Comparison of ENCODE assay signal across 17 cellular contexts in the genomic region with DNA sequence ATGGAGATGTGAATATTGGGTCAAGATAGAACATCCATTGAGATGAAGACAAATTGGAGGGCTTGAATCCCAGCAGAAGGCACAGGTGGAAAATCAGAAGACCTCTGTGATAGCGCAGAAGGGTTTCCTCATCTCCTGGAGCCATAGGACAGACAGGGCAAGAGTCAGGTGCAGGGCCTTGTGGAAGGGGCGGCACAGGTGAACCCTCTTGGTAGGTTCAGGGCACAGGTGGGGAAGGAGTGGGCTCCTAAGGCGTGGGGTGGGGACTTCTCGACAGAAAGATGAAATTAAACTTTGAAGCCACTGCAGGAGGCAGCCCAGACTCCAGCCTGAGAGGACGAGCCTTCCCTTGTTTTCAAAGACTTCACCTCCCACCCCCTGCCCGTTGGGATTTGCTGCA. TPM values are rescaled to one million over a fixed set of nuclear protein-coding genes. Genes with fewer than 3 reads are reported as not detected.
DNase-seq lines count a peak whose midpoint lies in the region; ATAC-seq and TF ChIP-seq lines count a peak whose summit lies in the region.
"Had no signal": no experiment of that assay in that cellular context is flagged by ENCODE, and none has a peak within 500 bp of the region (broad histone marks: within the 10 kb centered on the region; RNA-seq: fewer than 3 reads in every experiment).

No MANE protein-coding gene starts in this region.

- no peak overlapping the region for H4K8ac ChIP-seq in IMR-90 (ENCODE audit: low read depth in 2 of 2, low read length in 2 of 2)

- H3K9me3 Mint-ChIP-seq in MCF 10A (ENCODE audit: unreplicated experiment), result no peaks in the 10 kb centered on the region

- no peak for ATAC-seq in IMR-90 (ENCODE audit: low read depth)
- no peak for ATAC-seq in HG03457 (IDR thresholded peaks at IDR 0.05; ENCODE audit: unreplicated experiment)
- ATAC-seq: CD8-positive, alpha-beta T cell; HCT116 had no signal

- in situ Hi-C loops in IMR-90 (cut with MboI; ENCODE audit: low sequenced_read_pairs), result no loop called here

- no peaks in the 10 kb centered on the region for H3K36me3 Mint-ChIP-seq in MCF 10A (ENCODE audit: insufficient read depth, unreplicated experiment)
- H3K36me3 Mint-ChIP-seq: CD8-positive, alpha-beta T cell had no signal

- no peak overlapping the region for H2AK5ac ChIP-seq in IMR-90 (ENCODE audit: low read depth, low read length)

- no peak overlapping the region for H3K4me3 Mint-ChIP-seq in MCF 10A (ENCODE audit: unreplicated experiment)
- H3K4me3 Mint-ChIP-seq: CD14-positive monocyte; CD8-positive, alpha-beta T cell; HFFc6 had no signal

- H3K4me1 Mint-ChIP-seq in MCF 10A (ENCODE audit: insufficient read depth, unreplicated experiment), result peaks cover 18% of the 10 kb centered on the region

- no peak for TF ChIP-seq RAD21 in IMR-90 (IDR thresholded peaks at IDR 0.05; ENCODE audit: low read length)

- POLR2A ChIA-PET in MCF 10A (lab: Yijun Ruan, JAX) (no interaction called here), IMR-90 (lab: Charles Lee; ENCODE audit: unreplicated experiment) (no interaction called here)

- H4K91ac ChIP-seq in IMR-90 (ENCODE audit: insufficient read depth, low read depth, low read length), result no peak overlapping the region

- H2BK15ac ChIP-seq in IMR-90 (ENCODE audit: low read depth, low read length), result no peak overlapping the region

- no peak overlapping the region for H2AFZ ChIP-seq in IMR-90 (replicated peaks; ENCODE audit: low read length, poor library complexity)

- no peaks in the 10 kb centered on the region for H3K79me1 ChIP-seq in IMR-90 (ENCODE audit: low read depth in 1 of 2, low read length in 2 of 2)

- H3K18ac ChIP-seq in IMR-90 (ENCODE audit: low read depth, low read length), result no peak overlapping the region

- H3K14ac ChIP-seq in IMR-90 (replicated peaks; ENCODE audit: low read depth, low read length), result no peak overlapping the region

- no peak for TF ChIP-seq CTCF in breast epithelium (IDR thresholded peaks at IDR 0.05)
- no peak for TF ChIP-seq CTCF in MCF 10A (IDR thresholded peaks at IDR 0.05; ENCODE audit: unreplicated experiment)
- TF ChIP-seq CTCF in IMR-90 (conservative IDR thresholded peaks at IDR 0.05; ENCODE audit: low read depth, low read length), result no peak
- TF ChIP-seq CTCF in coronary artery (IDR thresholded peaks at IDR 0.05), result no peak

- H2BK20ac ChIP-seq in IMR-90 (ENCODE audit: low read depth, low read length), result no peak overlapping the region

- no peak overlapping the region for H3K56ac ChIP-seq in IMR-90 (ENCODE audit: extremely low read depth, insufficient read depth, low read length)

- H3K4me2 ChIP-seq in IMR-90 (ENCODE audit: low read depth, low read length), result no peak overlapping the region

- dilution Hi-C loops in IMR-90 (cut with HindIII; ENCODE audit: low sequenced_read_pairs, unreplicated experiment), result no loop called here

- H2BK120ac ChIP-seq in IMR-90 (ENCODE audit: low read depth, low read length), result no peak overlapping the region

- H3K4me3 ChIP-seq in breast epithelium (no peak overlapping the region), IMR-90 (ENCODE audit: insufficient read depth, low read depth, low read length) (no peak overlapping the region), coronary artery (no peak overlapping the region)

- peaks cover 12 to 14% of the 10 kb centered on the region in 2 donors for H3K4me1 ChIP-seq in breast epithelium
- no peaks in the 10 kb centered on the region; the same call in 1 of the 2 replicates for H3K4me1 ChIP-seq in IMR-90 (ENCODE audit: control insufficient read depth, insufficient read depth, low read length)
- H3K4me1 ChIP-seq: BE2C had no signal

- H3K9me1 ChIP-seq in IMR-90 (ENCODE audit: insufficient read depth, low read length), result no peaks in the 10 kb centered on the region

- H3K27me3 ChIP-seq in breast epithelium (peaks cover 0 to 2% of the 10 kb centered on the region in 2 donors), IMR-90 (ENCODE audit: control insufficient read depth, insufficient read depth, low read length) (peaks cover 9% of the 10 kb centered on the region; the same call in 1 of the 2 replicates)
- H3K27me3 ChIP-seq: BE2C had no signal

- WGBS in IMR-90 (ENCODE audit: extremely low coverage in 2 of 2, insufficient read length in 1 of 2), 2 experiments, result 100% methylated on average over 1 of the region's 6 CpGs; no CpG with 5 or more reads in 1 of the 2 experiments

- H3K27ac Mint-ChIP-seq in MCF 10A (ENCODE audit: low read depth, unreplicated experiment), result no peak overlapping the region
- H3K27ac Mint-ChIP-seq: CD8-positive, alpha-beta T cell; HFFc6 had no signal

- H3K27me3 Mint-ChIP-seq in MCF 10A (ENCODE audit: insufficient read depth, unreplicated experiment), result peaks cover 12% of the 10 kb centered on the region

- CTCF ChIA-PET in MCF 10A (lab: Yijun Ruan, JAX) (no interaction called here), IMR-90 (lab: Yijun Ruan, JAX) (no interaction called here)

- H3K9ac ChIP-seq in IMR-90 (ENCODE audit: low read depth, low read length), result no peak overlapping the region

- BruUV-seq in MCF 10A (replicated peaks; lab: Mats Ljungman, UMichigan) (no TSS peak), IMR-90 (replicated peaks; lab: Mats Ljungman, UMichigan) (no TSS peak)

- intact Hi-C loops in breast epithelium (cut with DNase I; ENCODE audit: low total_unique reads) (no loop called here), MCF 10A (cut with micrococcal nuclease) (no loop called here), IMR-90 (cut with micrococcal nuclease) (no loop called here), posterior vena cava (cut with DNase I) (no loop called here)

- H3K4ac ChIP-seq in IMR-90 (ENCODE audit: low read depth, low read length), result no peak overlapping the region

- peak; percentile 9 to 31 for DNase-seq in breast epithelium (ENCODE audit: low spot score in 2 of 2)
- DNase-seq in MCF 10A (ENCODE audit: unreplicated experiment), result no peak
- DNase-seq in IMR-90, result no peak
- peak; percentile 55 for DNase-seq in coronary artery (ENCODE audit: low spot score)
- DNase-seq in posterior vena cava (ENCODE audit: low spot score), result peak; percentile 26
- no peak for DNase-seq in cerebellum (ENCODE audit: low spot score)
- no peak for DNase-seq in NCI-H2107 treated with DMSO at 0.1 percent for 48 hours (lab: John Stamatoyannopoulos, UW; ENCODE audit: unreplicated experiment)
- DNase-seq: BE2C, Calu3, DMS79 treated with DMSO at 0.1 percent for 48 hours, GF-D8, GOT3, HFFc6 had no signal

- no peak overlapping the region for H4K5ac ChIP-seq in IMR-90 (ENCODE audit: low read depth, low read length)

- H3K23ac ChIP-seq in IMR-90 (ENCODE audit: low read depth, low read length), result no peak overlapping the region

- H2AK9ac ChIP-seq in IMR-90 (replicated peaks; ENCODE audit: low read depth, low read length, poor library complexity), result peak overlapping the region; percentile 50

- H3K36me3 ChIP-seq in breast epithelium, result no peaks in the 10 kb centered on the region
- no peaks in the 10 kb centered on the region for H3K36me3 ChIP-seq in IMR-90 (ENCODE audit: control insufficient read depth, insufficient read depth, low read length)
- H3K36me3 ChIP-seq: BE2C had no signal

- H2BK5ac ChIP-seq in IMR-90 (ENCODE audit: low read depth, low read length, poor library complexity, severe bottlenecking), result no peak overlapping the region

- H3K9me3 ChIP-seq in breast epithelium, result no peaks in the 10 kb centered on the region
- peaks cover 2% of the 10 kb centered on the region for H3K9me3 ChIP-seq in IMR-90 (ENCODE audit: control insufficient read depth, insufficient read depth, low read length)
- H3K9me3 ChIP-seq: BE2C had no signal

- TF ChIP-seq POLR2A in breast epithelium (IDR thresholded peaks at IDR 0.05), result no peak
- TF ChIP-seq POLR2A in IMR-90 (IDR thresholded peaks at IDR 0.05; ENCODE audit: low read depth, low read length), result no peak

- no peaks in the 10 kb centered on the region for H4K20me1 ChIP-seq in IMR-90 (ENCODE audit: insufficient read depth, low read length)

- H3K27ac ChIP-seq in breast epithelium (no peak overlapping the region), IMR-90 (ENCODE audit: insufficient read depth, low read length) (no peak overlapping the region), coronary artery (no peak overlapping the region)

TF ChIP-seq in IMR-90, 13 proteins besides CTCF, POLR2A, EP300 and RAD21 (continues in another document):
- TF ChIP-seq NFE2L2 (IDR thresholded peaks at IDR 0.05; ENCODE audit: low read depth, low read length) (no peak), MAFK (IDR thresholded peaks at IDR 0.05; ENCODE audit: low read depth, low read length) (no peak), USF2 (IDR thresholded peaks at IDR 0.05; ENCODE audit: low read depth, low read length) (no peak), CHD1 (IDR thresholded peaks at IDR 0.05; ENCODE audit: low read depth, low read length) (no peak), MXI1 (IDR thresholded peaks at IDR 0.05; ENCODE audit: borderline replicate concordance, low read depth, low read length) (no peak), MAZ (IDR thresholded peaks at IDR 0.05; ENCODE audit: borderline replicate concordance, low read depth, low read length) (no peak), RFX5 (IDR thresholded peaks at IDR 0.05; ENCODE audit: low read depth, low read length) (no peak), BHLHE40 (IDR thresholded peaks at IDR 0.05; ENCODE audit: low read depth, low read length) (no peak), CEBPB (IDR thresholded peaks at IDR 0.05; ENCODE audit: low read depth, low read length) (no peak)

RNA-seq across cellular contexts. Expression of gene RGS12, which starts 9.3 kb away (rescaled TPM):
- total RNA-seq in breast epithelium (10 to 100 TPM; 24.3 to 94.5 (median 29.9) TPM), MCF 10A (2022) (28.3 and 36.0 TPM in 2 replicates), IMR-90 (2012; rRNA removed) (11.8 and 13.1 TPM in 2 replicates), posterior vena cava (10 to 100 TPM; 18.7 to 19.5 TPM), cerebellum (87.5 TPM)
- polyA plus RNA-seq in IMR-90 (2012; rRNA removed), result 12.0 and 15.7 TPM in 2 replicates
- polyA plus RNA-seq in IMR-90 (2012; cell fraction: cytosol; rRNA removed), result 9.1 and 13.7 TPM in 2 replicates
- 27.6 and 42.6 TPM in 2 replicates for polyA plus RNA-seq in IMR-90 (2012; cell fraction: nucleus; rRNA removed; ENCODE audit: low replicate concordance)

RNA-seq across cellular contexts. Expression of gene MSANTD1, which starts 34.5 kb away (rescaled TPM):
- total RNA-seq in breast epithelium (under 1 TPM; 0.48 to 0.88 (median 0.66) TPM), MCF 10A (2022) (0.37 and 0.66 TPM in 2 replicates), IMR-90 (2012; rRNA removed) (under 0.01 and 0.28 TPM in 2 replicates), posterior vena cava (1 to 10 TPM in 1 of 2 donors, under 1 TPM in 1; 0.71 to 1.1 TPM), cerebellum (3.8 TPM)
- 0.07 and 0.09 TPM in 2 replicates for polyA plus RNA-seq in IMR-90 (2012; rRNA removed)
- polyA plus RNA-seq in IMR-90 (2012; cell fraction: cytosol; rRNA removed), result 0.07 TPM in 1 of 2 replicates, not detected in the other
- polyA plus RNA-seq in IMR-90 (2012; cell fraction: nucleus; rRNA removed; ENCODE audit: low replicate concordance), result 1.2 and 2.0 TPM in 2 replicates
- polyA plus RNA-seq: CD14-positive monocyte had no signal

Comparison
In these comparisons a context has a peak if more than half of its experiments do, and no peak if none do; other contexts are left out.
1. DNase-seq: peak in breast epithelium (2 of 2), coronary artery (single experiment) and posterior vena cava (single experiment); none in MCF 10A (single experiment), IMR-90 (single experiment), cerebellum (single experiment) and NCI-H2107 treated with DMSO at 0.1 percent for 48 hours (single experiment).